ENCODE assay signal across 16 cellular contexts in genomic region chr10:34954142-34954541, GRCh38.
DNase-seq lines count a peak whose midpoint lies in the region; ATAC-seq lines count a peak whose summit lies in the region.
"Had no signal": no experiment of that assay in that cellular context is flagged by ENCODE, and none has a peak within 500 bp of the region (broad histone marks: within the 10 kb centered on the region; RNA-seq: fewer than 3 reads in every experiment).

No MANE protein-coding gene starts in this region.

- ATAC-seq in left colon: peak; percentile 98
- ATAC-seq: heart right ventricle, Right ventricle myocardium inferior had no signal

- no peak overlapping the region for H3K4me3 Mint-ChIP-seq in activated CD4-positive, alpha-beta memory T cell treated with anti-CD3 and anti-CD28 coated beads for 36 hours
- H3K4me3 Mint-ChIP-seq: activated naive CD4-positive, alpha-beta T cell treated with anti-CD3 and anti-CD28 coated beads, Interleukin-2, amount 50 U/mL, for 24 hours; central memory CD8-positive, alpha-beta T cell had no signal

- no peak overlapping the region for H3K27ac Mint-ChIP-seq in activated CD4-positive, alpha-beta memory T cell treated with anti-CD3 and anti-CD28 coated beads for 36 hours
- H3K27ac Mint-ChIP-seq: activated naive CD4-positive, alpha-beta T cell treated with anti-CD3 and anti-CD28 coated beads, Interleukin-2, amount 50 U/mL, for 24 hours had no signal

- CTCF ChIA-PET in activated CD4-positive, alpha-beta memory T cell treated with anti-CD3 and anti-CD28 coated beads for 36 hours (lab: Charles Lee): interaction anchor here (0.7 kb wide), 1 partner anchor 120 kb away, joined by 4 read pairs; no protein-coding TSS in a partner anchor

- H3K9me3 Mint-ChIP-seq in activated CD4-positive, alpha-beta memory T cell treated with anti-CD3 and anti-CD28 coated beads for 36 hours: no peaks in the 10 kb centered on the region
- H3K9me3 Mint-ChIP-seq: activated naive CD4-positive, alpha-beta T cell treated with anti-CD3 and anti-CD28 coated beads, Interleukin-2, amount 50 U/mL, for 24 hours; central memory CD8-positive, alpha-beta T cell had no signal

- intact Hi-C loops in left colon (cut with DNase I, micrococcal nuclease): no loop called here
- intact Hi-C loops in activated CD4-positive, alpha-beta memory T cell treated with anti-CD3 and anti-CD28 coated beads for 36 hours (cut with micrococcal nuclease): no loop called here

- H3K4me1 Mint-ChIP-seq in activated CD4-positive, alpha-beta memory T cell treated with anti-CD3 and anti-CD28 coated beads for 36 hours (ENCODE audit: low read depth): peaks cover 3% of the 10 kb centered on the region
- H3K4me1 Mint-ChIP-seq: activated naive CD4-positive, alpha-beta T cell treated with anti-CD3 and anti-CD28 coated beads, Interleukin-2, amount 50 U/mL, for 24 hours; central memory CD8-positive, alpha-beta T cell had no signal

- DNase-seq in SIG-M5 treated with dmso at 0.1 percent for 504 hours (lab: John Stamatoyannopoulos, UW; ENCODE audit: unreplicated experiment) (peak; percentile 58), SIG-M5 (lab: John Stamatoyannopoulos, UW) (no peak), RPMI8226 (peak; percentile 19), left colon (peak; percentile 86 to 87), COLO668 (lab: John Stamatoyannopoulos, UW; ENCODE audit: unreplicated experiment) (no peak), SHP77 treated with DMSO at 0.1 percent for 48 hours (lab: John Stamatoyannopoulos, UW) (no peak), DMS 273 (lab: John Stamatoyannopoulos, UW; ENCODE audit: unreplicated experiment) (no peak)
- no peak for DNase-seq in activated CD4-positive, alpha-beta memory T cell treated with anti-CD3 and anti-CD28 coated beads for 36 hours
- DNase-seq: DMS 273 treated with DMSO at 0.1 percent for 48 hours, heart right ventricle, KBM-7, NCI-H446 treated with DMSO at 0.1 percent for 48 hours, tibial artery had no signal

- POLR2A ChIA-PET in activated CD4-positive, alpha-beta memory T cell treated with anti-CD3 and anti-CD28 coated beads for 36 hours (lab: Charles Lee): no interaction called here

- H3K36me3 Mint-ChIP-seq in activated CD4-positive, alpha-beta memory T cell treated with anti-CD3 and anti-CD28 coated beads for 36 hours: no peaks in the 10 kb centered on the region
- H3K36me3 Mint-ChIP-seq: activated naive CD4-positive, alpha-beta T cell treated with anti-CD3 and anti-CD28 coated beads, Interleukin-2, amount 50 U/mL, for 24 hours had no signal

- H3K27me3 Mint-ChIP-seq in activated CD4-positive, alpha-beta memory T cell treated with anti-CD3 and anti-CD28 coated beads for 36 hours: no peaks in the 10 kb centered on the region
- H3K27me3 Mint-ChIP-seq: activated naive CD4-positive, alpha-beta T cell treated with anti-CD3 and anti-CD28 coated beads, Interleukin-2, amount 50 U/mL, for 24 hours; central memory CD8-positive, alpha-beta T cell had no signal

Comparison
In these comparisons a context has a peak if more than half of its experiments do, and no peak if none do; other contexts are left out.
1. DNase-seq: peak in SIG-M5 treated with dmso at 0.1 percent for 504 hours (single experiment), RPMI8226 (single experiment) and left colon (2 of 2); none in SIG-M5 (single experiment), COLO668 (single experiment), activated CD4-positive, alpha-beta memory T cell treated with anti-CD3 and anti-CD28 coated beads for 36 hours (single experiment), SHP77 treated with DMSO at 0.1 percent for 48 hours (single experiment) and DMS 273 (single experiment).